17 cellular contexts compared by ENCODE assay signal in the genomic region with DNA sequence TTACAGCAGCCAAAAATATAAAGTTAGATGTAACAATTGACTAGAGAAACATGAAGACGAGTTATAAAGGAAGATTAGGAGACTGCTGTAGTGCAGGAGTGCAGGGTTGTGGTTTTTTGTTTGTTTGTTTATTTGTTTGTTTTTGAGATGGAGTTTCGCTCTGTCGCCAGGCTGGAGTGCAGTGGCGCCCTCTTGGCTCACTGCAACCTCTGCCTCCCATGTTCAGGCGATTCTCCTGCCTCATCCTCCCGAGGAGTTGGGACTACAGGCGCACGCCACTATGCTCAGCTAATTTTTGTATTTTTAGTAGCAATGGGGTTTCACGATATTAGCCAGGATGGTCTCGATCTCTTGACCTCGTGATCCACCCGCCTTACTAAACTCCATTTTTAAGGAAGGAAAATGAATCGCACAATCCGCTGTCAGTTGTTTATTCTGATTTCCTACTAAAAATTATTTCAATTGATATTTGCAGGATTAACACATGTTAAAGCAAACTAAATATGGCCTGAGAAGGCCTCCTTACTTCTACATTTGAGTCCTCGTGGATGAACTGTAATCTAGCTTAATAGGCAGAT.
DNase-seq lines count a peak whose midpoint lies in the region; ATAC-seq and TF ChIP-seq lines count a peak whose summit lies in the region.
"Had no signal": no experiment of that assay in that cellular context is flagged by ENCODE, and none has a peak within 500 bp of the region (broad histone marks: within the 10 kb centered on the region; RNA-seq: fewer than 3 reads in every experiment).

No MANE protein-coding gene starts in this region.

- no peaks in the 10 kb centered on the region for H3K27me3 ChIP-seq in BLaER1
- no peaks in the 10 kb centered on the region for H3K27me3 ChIP-seq in IMR-90 (ENCODE audit: control insufficient read depth, insufficient read depth, low read length)
- H3K27me3 ChIP-seq in neuronal stem cell (ENCODE audit: control insufficient read depth in 3 of 3, insufficient read depth in 3 of 3, low read depth in 1 of 3, low read length in 3 of 3) = no peaks in the 10 kb centered on the region
- H3K27me3 ChIP-seq: Peyer's patch had no signal

- peak overlapping the region; percentile 95 for H4K5ac ChIP-seq in IMR-90 (ENCODE audit: low read depth, low read length)

- H3K4me3 ChIP-seq in BLaER1 (no peak overlapping the region), IMR-90 (ENCODE audit: insufficient read depth, low read depth, low read length) (no peak overlapping the region), neuronal stem cell (ENCODE audit: low read length in 2 of 2) (no peak overlapping the region)
- H3K4me3 ChIP-seq: Peyer's patch, SK-N-MC had no signal

- H2BK5ac ChIP-seq in IMR-90 (ENCODE audit: low read depth, low read length, poor library complexity, severe bottlenecking) = peak overlapping the region; percentile 99
- no peak overlapping the region for H2BK5ac ChIP-seq in neuronal stem cell (ENCODE audit: low read length)

- intact Hi-C loops in IMR-90 (cut with micrococcal nuclease) = no loop called here

- dilution Hi-C loops in IMR-90 (cut with HindIII; ENCODE audit: low sequenced_read_pairs, unreplicated experiment) = no loop called here

- H3K4me2 ChIP-seq in BLaER1 (peak overlapping the region; percentile 55), IMR-90 (ENCODE audit: low read depth, low read length) (peak overlapping the region; percentile 61; the same call in 1 of the 2 replicates), neuronal stem cell (ENCODE audit: insufficient read depth, low read length, poor library complexity, severe bottlenecking) (no peak overlapping the region)

- H2AK9ac ChIP-seq in IMR-90 (replicated peaks; ENCODE audit: low read depth, low read length, poor library complexity) = no peak overlapping the region

- H3K14ac ChIP-seq in IMR-90 (replicated peaks; ENCODE audit: low read depth, low read length) = peak overlapping the region; percentile 87
- H3K14ac ChIP-seq in neuronal stem cell (ENCODE audit: low read length) = no peak overlapping the region

- H3K27ac ChIP-seq in BLaER1 = peak overlapping the region; percentile 32; the same call in 1 of the 2 replicates
- peak overlapping the region; percentile 74 for H3K27ac ChIP-seq in IMR-90 (ENCODE audit: insufficient read depth, low read length)
- peak overlapping the region; percentile 33 for H3K27ac ChIP-seq in caudate nucleus (ENCODE audit: low read depth, low read length)
- no peak overlapping the region for H3K27ac ChIP-seq in neuronal stem cell (replicated peaks; ENCODE audit: low read length)
- H3K27ac ChIP-seq: Peyer's patch, SK-N-MC had no signal

- CTCF ChIA-PET in IMR-90 (lab: Yijun Ruan, JAX) = interaction anchor here (0.6 kb wide), 1 partner anchor 33 kb away, joined by 6 read pairs; no protein-coding TSS in a partner anchor

- TF ChIP-seq POLR2A in IMR-90 (IDR thresholded peaks at IDR 0.05; ENCODE audit: low read depth, low read length) = no peak

- H4K8ac ChIP-seq in IMR-90 (ENCODE audit: low read depth in 2 of 2, low read length in 2 of 2) (peak overlapping the region; percentile 79 to 96), neuronal stem cell (ENCODE audit: low read depth, low read length) (no peak overlapping the region)

- H2BK120ac ChIP-seq in IMR-90 (ENCODE audit: low read depth, low read length) = peak overlapping the region; percentile 86
- no peak overlapping the region for H2BK120ac ChIP-seq in neuronal stem cell (ENCODE audit: low read depth, low read length)

- H3K9ac ChIP-seq in BLaER1 (no peak overlapping the region), IMR-90 (ENCODE audit: low read depth, low read length) (no peak overlapping the region), neuronal stem cell (ENCODE audit: low read depth, low read length, poor library complexity) (no peak overlapping the region)

- in situ Hi-C loops in IMR-90 (cut with MboI; ENCODE audit: low sequenced_read_pairs) = no loop called here

- peaks cover 14% of the 10 kb centered on the region for H3K9me3 ChIP-seq in BLaER1
- no peaks in the 10 kb centered on the region for H3K9me3 ChIP-seq in IMR-90 (ENCODE audit: control insufficient read depth, insufficient read depth, low read length)
- no peaks in the 10 kb centered on the region for H3K9me3 ChIP-seq in neuronal stem cell (replicated peaks in 1 of 2; ENCODE audit: control insufficient read depth in 2 of 2, insufficient read depth in 1 of 2, low read depth in 1 of 2, low read length in 2 of 2)
- H3K9me3 ChIP-seq: Peyer's patch had no signal

- no CpG with 5 or more reads among the region's 15 CpGs for WGBS in IMR-90 (ENCODE audit: extremely low coverage in 2 of 2, insufficient read length in 1 of 2), 2 experiments
- no CpG with 5 or more reads among the region's 15 CpGs for WGBS in neuronal stem cell (ENCODE audit: extremely low coverage in 2 of 2, insufficient read length in 2 of 2, insufficient replicate concordance in 1 of 2), 2 donors

- DNase-seq in IMR-90 (no peak), caudate nucleus (lab: John Stamatoyannopoulos, UW) (no peak), neuronal stem cell (ENCODE audit: low spot score) (no peak), NCI-H526 (lab: John Stamatoyannopoulos, UW) (no peak)
- no peak for DNase-seq in stimulated activated CD4-positive, alpha-beta T cell treated with anti-CD3 and anti-CD28 coated beads, Interleukin-1b, Interleukin-23, amount 100 ng/mL, for 48 hours
- DNase-seq: COR-L47, DMS 273 treated with DMSO at 0.1 percent for 48 hours, NCI-H1048, NCI-H1436, NCI-H1930, NCI-H345, NCI-H524 treated with DMSO at 0.1 percent for 48 hours, Peyer's patch had no signal

- H3K4ac ChIP-seq in IMR-90 (ENCODE audit: low read depth, low read length) (peak overlapping the region; percentile 87), neuronal stem cell (ENCODE audit: low read length) (no peak overlapping the region)

- TF ChIP-seq RAD21 in IMR-90 (IDR thresholded peaks at IDR 0.05; ENCODE audit: low read length) = no peak

- H3K79me1 ChIP-seq in IMR-90 (ENCODE audit: low read depth in 1 of 2, low read length in 2 of 2) = no peaks in the 10 kb centered on the region
- H3K79me1 ChIP-seq in neuronal stem cell (ENCODE audit: low read depth, low read length) = no peaks in the 10 kb centered on the region

- H3K23ac ChIP-seq in IMR-90 (ENCODE audit: low read depth, low read length) (peak overlapping the region; percentile 66; the same call in 1 of the 2 replicates), neuronal stem cell (ENCODE audit: low read depth, low read length, poor library complexity) (no peak overlapping the region)

- H3K56ac ChIP-seq in IMR-90 (ENCODE audit: extremely low read depth, insufficient read depth, low read length) = peak overlapping the region; percentile 64

- H3K36me3 ChIP-seq in BLaER1 (no peaks in the 10 kb centered on the region), IMR-90 (ENCODE audit: control insufficient read depth, insufficient read depth, low read length) (no peaks in the 10 kb centered on the region), neuronal stem cell (replicated peaks in 1 of 2; ENCODE audit: control insufficient read depth in 2 of 2, insufficient read depth in 2 of 2, low read length in 2 of 2) (no peaks in the 10 kb centered on the region)
- H3K36me3 ChIP-seq: Peyer's patch had no signal

- ATAC-seq in IMR-90 (ENCODE audit: low read depth) (no peak), HG03378 (IDR thresholded peaks at IDR 0.05; ENCODE audit: unreplicated experiment) (no peak)
- ATAC-seq: Right ventricle myocardium inferior had no signal

- H3K9me1 ChIP-seq in IMR-90 (ENCODE audit: insufficient read depth, low read length) = peaks cover 6% of the 10 kb centered on the region; the same call in 1 of the 2 replicates

- H3K4me1 ChIP-seq in BLaER1 (peaks cover 36% of the 10 kb centered on the region), IMR-90 (ENCODE audit: control insufficient read depth, insufficient read depth, low read length) (peaks cover 10% of the 10 kb centered on the region), neuronal stem cell (ENCODE audit: control insufficient read depth in 2 of 2, insufficient read depth in 1 of 2, low read depth in 1 of 2, low read length in 2 of 2) (no peaks in the 10 kb centered on the region)
- H3K4me1 ChIP-seq: Peyer's patch had no signal

- H2AFZ ChIP-seq in IMR-90 (replicated peaks; ENCODE audit: low read length, poor library complexity) = peak overlapping the region; percentile 87
- H2AFZ ChIP-seq in neuronal stem cell (ENCODE audit: low read length) = peak overlapping the region; percentile 51

- peak overlapping the region; percentile 46; the same call in 1 of the 2 replicates for H2AK5ac ChIP-seq in IMR-90 (ENCODE audit: low read depth, low read length)
- H2AK5ac ChIP-seq in neuronal stem cell (ENCODE audit: low read depth, low read length) = no peak overlapping the region

- no peak for TF ChIP-seq CTCF in IMR-90 (conservative IDR thresholded peaks at IDR 0.05; ENCODE audit: low read depth, low read length)

- POLR2A ChIA-PET in IMR-90 (lab: Charles Lee; ENCODE audit: unreplicated experiment) = no interaction called here

- no peak overlapping the region for H2BK12ac ChIP-seq in neuronal stem cell (ENCODE audit: low read length)

- H4K20me1 ChIP-seq in BLaER1 (no peaks in the 10 kb centered on the region), IMR-90 (ENCODE audit: insufficient read depth, low read length) (no peaks in the 10 kb centered on the region)

- peak overlapping the region; percentile 93 for H3K18ac ChIP-seq in IMR-90 (ENCODE audit: low read depth, low read length)
- no peak overlapping the region for H3K18ac ChIP-seq in neuronal stem cell (ENCODE audit: low read length)

- no TSS peak for BruUV-seq in IMR-90 (replicated peaks; lab: Mats Ljungman, UMichigan)

- peak overlapping the region; percentile 73 for H4K91ac ChIP-seq in IMR-90 (ENCODE audit: insufficient read depth, low read depth, low read length)
- H4K91ac ChIP-seq in neuronal stem cell (ENCODE audit: low read depth, low read length, poor library complexity) = no peak overlapping the region

- H2BK15ac ChIP-seq in IMR-90 (ENCODE audit: low read depth, low read length) (peak overlapping the region; percentile 27), neuronal stem cell (ENCODE audit: low read length) (no peak overlapping the region)

- peak overlapping the region; percentile 84 for H2BK20ac ChIP-seq in IMR-90 (ENCODE audit: low read depth, low read length)

TF ChIP-seq in IMR-90, 13 proteins besides CTCF, POLR2A, EP300 and RAD21:
- TF ChIP-seq NFE2L2 (IDR thresholded peaks at IDR 0.05; ENCODE audit: low read depth, low read length) = no peak
- no peak for TF ChIP-seq MXI1 (IDR thresholded peaks at IDR 0.05; ENCODE audit: borderline replicate concordance, low read depth, low read length)
- TF ChIP-seq BHLHE40 (IDR thresholded peaks at IDR 0.05; ENCODE audit: low read depth, low read length) = no peak
- no peak for TF ChIP-seq RCOR1 (IDR thresholded peaks at IDR 0.05; ENCODE audit: insufficient replicate concordance, low read length)
- TF ChIP-seq FOS (IDR thresholded peaks at IDR 0.05; ENCODE audit: low read depth, low read length) = no peak
- no peak for TF ChIP-seq MAZ (IDR thresholded peaks at IDR 0.05; ENCODE audit: borderline replicate concordance, low read depth, low read length)
- TF ChIP-seq RFX5 (IDR thresholded peaks at IDR 0.05; ENCODE audit: low read depth, low read length) = no peak
- TF ChIP-seq SMC3 (IDR thresholded peaks at IDR 0.05; ENCODE audit: low read depth, low read length) = no peak
